In the genomic region with DNA sequence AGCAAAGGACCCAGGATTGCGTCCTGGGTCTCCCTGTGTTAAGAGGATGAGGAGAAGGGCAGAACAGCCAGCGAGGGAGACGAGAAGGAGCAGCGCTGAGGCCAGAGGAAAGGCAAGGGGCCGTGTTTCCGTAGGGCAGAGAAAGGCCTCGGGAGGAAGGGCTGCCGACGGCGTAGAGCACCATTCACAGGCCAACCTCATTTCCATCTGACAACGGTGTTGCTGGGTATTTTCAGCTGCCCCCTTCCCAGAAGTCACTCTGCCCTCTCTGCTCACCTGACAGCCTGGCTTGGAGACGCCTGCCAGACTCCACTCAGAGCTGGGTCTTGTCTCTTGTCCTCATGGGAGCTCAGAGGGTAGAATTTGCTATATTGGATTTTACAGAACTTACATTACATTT, we compare ENCODE assay signal across 24 cellular contexts. TPM values are rescaled to one million over a fixed set of nuclear protein-coding genes. Genes with fewer than 3 reads are reported as not detected.
DNase-seq lines count a peak whose midpoint lies in the region; ATAC-seq and TF ChIP-seq lines count a peak whose summit lies in the region.
"Had no signal": no experiment of that assay in that cellular context is flagged by ENCODE, and none has a peak within 500 bp of the region (broad histone marks: within the 10 kb centered on the region; RNA-seq: fewer than 3 reads in every experiment).

No MANE protein-coding gene starts in this region.

- peaks cover 82% of the 10 kb centered on the region for H3K36me3 Mint-ChIP-seq in activated CD4-positive, alpha-beta T cell treated with anti-CD3 and anti-CD28 coated beads, Interleukin-2, amount 10 ng/mL, durations not matched to agents 7 days and 5 days (ENCODE audit: low read depth)
- H3K36me3 Mint-ChIP-seq in CD4-positive, alpha-beta memory T cell: peaks cover 57 to 68% of the 10 kb centered on the region in 2 donors
- H3K36me3 Mint-ChIP-seq in endothelial cell (ENCODE audit: low read depth, unreplicated experiment): peaks cover 56% of the 10 kb centered on the region
- H3K36me3 Mint-ChIP-seq in effector memory CD8-positive, alpha-beta T cell (ENCODE audit: insufficient read depth): peaks cover 61% of the 10 kb centered on the region

- H3K4me3 Mint-ChIP-seq in activated CD4-positive, alpha-beta T cell treated with anti-CD3 and anti-CD28 coated beads, Interleukin-2, amount 10 ng/mL, durations not matched to agents 7 days and 5 days: no peak overlapping the region
- peak overlapping the region in 1 of 8 donors; percentile 55 for H3K4me3 Mint-ChIP-seq in CD4-positive, alpha-beta memory T cell
- H3K4me3 Mint-ChIP-seq in endothelial cell (ENCODE audit: unreplicated experiment): peak overlapping the region; percentile 38
- no peak overlapping the region for H3K4me3 Mint-ChIP-seq in effector memory CD8-positive, alpha-beta T cell
- H3K4me3 Mint-ChIP-seq: CD8-positive, alpha-beta T cell had no signal

- H3K4me3 ChIP-seq in heart left ventricle (no peak overlapping the region), right atrium auricular region (no peak overlapping the region)
- H3K4me3 ChIP-seq in CD4-positive, alpha-beta memory T cell (ENCODE audit: low read length in 2 of 2): no peak overlapping the region
- H3K4me3 ChIP-seq: BLaER1, MG63, SJSA1 had no signal

- POLR2A ChIA-PET in activated CD4-positive, alpha-beta T cell treated with anti-CD3 and anti-CD28 coated beads, Interleukin-2, amount 10 ng/mL, durations not matched to agents 7 days and 5 days (lab: Charles Lee): interaction anchor here (0.5 to 0.7 kb wide), 2 partner anchors 56 to 76 kb away, joined by 3 to 9 read pairs; no protein-coding TSS in a partner anchor
- POLR2A ChIA-PET in CD4-positive, alpha-beta memory T cell (lab: Charles Lee; ENCODE audit: partially characterized antibody): interaction anchor here (0.9 to 2.6 kb wide), 9 partner anchors 9 to 290 kb away, joined by 3 to 34 read pairs (median 5); partner anchors contain the start of genes GPR68 and RPS6KA5

- 68 to 75% (median 72%) methylated on average over 12 of the region's 12 CpGs for WGBS in heart left ventricle, 4 donors

- H3K9me3 ChIP-seq in heart left ventricle (no peaks in the 10 kb centered on the region), right atrium auricular region (no peaks in the 10 kb centered on the region)
- no peaks in the 10 kb centered on the region for H3K9me3 ChIP-seq in CD4-positive, alpha-beta memory T cell (ENCODE audit: control insufficient read depth in 1 of 2, low read length in 2 of 2)
- H3K9me3 ChIP-seq: BLaER1, Caco-2, MG63, SJSA1 had no signal

- no peak for TF ChIP-seq CTCF in heart left ventricle (IDR thresholded peaks at IDR 0.05)
- no peak for TF ChIP-seq CTCF in right atrium auricular region (IDR thresholded peaks at IDR 0.05)
- no peak for TF ChIP-seq CTCF in endothelial cell (IDR thresholded peaks at IDR 0.05; ENCODE audit: unreplicated experiment)

- no peak for DNase-seq in activated CD4-positive, alpha-beta T cell treated with anti-CD3 and anti-CD28 coated beads, Interleukin-2, amount 10 ng/mL, durations not matched to agents 7 days and 5 days
- DNase-seq in activated CD4-positive, alpha-beta T cell treated with anti-CD3 and anti-CD28 coated beads for 1 hour: no peak
- DNase-seq in heart left ventricle: no peak
- DNase-seq in right atrium auricular region (ENCODE audit: low spot score): no peak
- DNase-seq in CD4-positive, alpha-beta memory T cell: no peak
- DNase-seq in endothelial cell (ENCODE audit: low spot score): no peak
- no peak for DNase-seq in effector memory CD8-positive, alpha-beta T cell
- no peak for DNase-seq in NOMO-1 (lab: John Stamatoyannopoulos, UW; ENCODE audit: unreplicated experiment in 2 of 2)
- DNase-seq: Caco-2; CD8-positive, alpha-beta T cell; DMS 273 treated with DMSO at 0.1 percent for 48 hours; DND-41; IMR-90; KG1; MG63; NCI-H1105 treated with DMSO at 0.1 percent for 48 hours; NCI-H146; NCI-H1930; NCI-H2107; NCI-H524 treated with DMSO at 0.1 percent for 48 hours; NCI-H774; PC-3 had no signal

- no peaks in the 10 kb centered on the region for H3K27me3 Mint-ChIP-seq in activated CD4-positive, alpha-beta T cell treated with anti-CD3 and anti-CD28 coated beads, Interleukin-2, amount 10 ng/mL, durations not matched to agents 7 days and 5 days
- H3K27me3 Mint-ChIP-seq in CD4-positive, alpha-beta memory T cell: no peaks in the 10 kb centered on the region
- H3K27me3 Mint-ChIP-seq in endothelial cell (ENCODE audit: unreplicated experiment): peaks cover 8% of the 10 kb centered on the region
- no peaks in the 10 kb centered on the region for H3K27me3 Mint-ChIP-seq in effector memory CD8-positive, alpha-beta T cell

- no peaks in the 10 kb centered on the region for H3K9me3 Mint-ChIP-seq in activated CD4-positive, alpha-beta T cell treated with anti-CD3 and anti-CD28 coated beads, Interleukin-2, amount 10 ng/mL, durations not matched to agents 7 days and 5 days
- peaks cover 0 to 2% (median 0%) of the 10 kb centered on the region in 8 donors for H3K9me3 Mint-ChIP-seq in CD4-positive, alpha-beta memory T cell
- H3K9me3 Mint-ChIP-seq in endothelial cell (ENCODE audit: unreplicated experiment): no peaks in the 10 kb centered on the region
- no peaks in the 10 kb centered on the region for H3K9me3 Mint-ChIP-seq in effector memory CD8-positive, alpha-beta T cell
- H3K9me3 Mint-ChIP-seq: CD8-positive, alpha-beta T cell had no signal

- peak in 3 of 4 donors; percentile 58 to 68 (median 61) for ATAC-seq in heart left ventricle
- no peak for ATAC-seq in effector memory CD8-positive, alpha-beta T cell (replicated peaks)
- ATAC-seq: CD8-positive, alpha-beta T cell; PC-3 had no signal

- H3K27me3 ChIP-seq in heart left ventricle (no peaks in the 10 kb centered on the region), right atrium auricular region (no peaks in the 10 kb centered on the region)
- no peaks in the 10 kb centered on the region for H3K27me3 ChIP-seq in CD4-positive, alpha-beta memory T cell (ENCODE audit: insufficient read depth, low read length)
- H3K27me3 ChIP-seq: BLaER1, MG63, SJSA1 had no signal

- no peak for TF ChIP-seq POLR2A in heart left ventricle (IDR thresholded peaks at IDR 0.05)

- intact Hi-C loops in heart left ventricle (cut with DNase I): no loop called here
- intact Hi-C loops in CD4-positive, alpha-beta memory T cell (cut with micrococcal nuclease): loop anchor here (5.0 kb wide), 2 partner anchors 34 to 54 kb away; no protein-coding TSS in a partner anchor

- H3K36me3 ChIP-seq in heart left ventricle: peaks cover 8 to 96% (median 83%) of the 10 kb centered on the region in 9 donors
- H3K36me3 ChIP-seq in right atrium auricular region: peaks cover 75% of the 10 kb centered on the region
- H3K36me3 ChIP-seq in CD4-positive, alpha-beta memory T cell (ENCODE audit: insufficient read depth, low read length): peaks cover 49% of the 10 kb centered on the region
- H3K36me3 ChIP-seq: MG63 had no signal

- CTCF ChIA-PET in activated CD4-positive, alpha-beta T cell treated with anti-CD3 and anti-CD28 coated beads, Interleukin-2, amount 10 ng/mL, durations not matched to agents 7 days and 5 days (lab: Charles Lee): interaction anchor here (0.6 to 3.1 kb wide), 10 partner anchors 9 to 276 kb away, joined by 3 to 21 read pairs (median 4); no protein-coding TSS in a partner anchor
- CTCF ChIA-PET in CD4-positive, alpha-beta memory T cell (lab: Charles Lee; ENCODE audit: partially characterized antibody): interaction anchor here (0.7 to 3.0 kb wide), 7 partner anchors 10 to 862 kb away, joined by 3 to 32 read pairs (median 5); no protein-coding TSS in a partner anchor

- peaks cover 61% of the 10 kb centered on the region for H3K4me1 Mint-ChIP-seq in activated CD4-positive, alpha-beta T cell treated with anti-CD3 and anti-CD28 coated beads, Interleukin-2, amount 10 ng/mL, durations not matched to agents 7 days and 5 days
- peaks cover 18 to 31% (median 25%) of the 10 kb centered on the region in 4 donors for H3K4me1 Mint-ChIP-seq in CD4-positive, alpha-beta memory T cell
- H3K4me1 Mint-ChIP-seq in endothelial cell (ENCODE audit: unreplicated experiment): peaks cover 6% of the 10 kb centered on the region
- peaks cover 8 to 14% of the 10 kb centered on the region in 2 donors for H3K4me1 Mint-ChIP-seq in effector memory CD8-positive, alpha-beta T cell (ENCODE audit: low read depth in 2 of 2)

- H3K27ac Mint-ChIP-seq in activated CD4-positive, alpha-beta T cell treated with anti-CD3 and anti-CD28 coated beads, Interleukin-2, amount 10 ng/mL, durations not matched to agents 7 days and 5 days: peak overlapping the region; percentile 25
- peak overlapping the region in 4 of 7 donors; percentile 3 to 44 (median 40) for H3K27ac Mint-ChIP-seq in CD4-positive, alpha-beta memory T cell
- peak overlapping the region; percentile 28 for H3K27ac Mint-ChIP-seq in endothelial cell (ENCODE audit: unreplicated experiment)
- no peak overlapping the region for H3K27ac Mint-ChIP-seq in effector memory CD8-positive, alpha-beta T cell
- H3K27ac Mint-ChIP-seq: CD8-positive, alpha-beta T cell had no signal

- H3K27ac ChIP-seq in heart left ventricle (no peak overlapping the region), right atrium auricular region (no peak overlapping the region)
- no peak overlapping the region for H3K27ac ChIP-seq in CD4-positive, alpha-beta memory T cell (ENCODE audit: low read depth, low read length)
- H3K27ac ChIP-seq: BLaER1, SJSA1 had no signal

- H3K4me1 ChIP-seq in heart left ventricle (peaks cover 0 to 4% (median 0%) of the 10 kb centered on the region in 12 donors), right atrium auricular region (no peaks in the 10 kb centered on the region)
- peaks cover 14% of the 10 kb centered on the region for H3K4me1 ChIP-seq in CD4-positive, alpha-beta memory T cell (ENCODE audit: insufficient read depth, low read length)
- H3K4me1 ChIP-seq: BLaER1, Caco-2, SJSA1 had no signal

RNA-seq across cellular contexts. Expression of gene GPR68, which starts 51.4 kb away (rescaled TPM):
- 10 to 100 TPM; 32.7 to 33.0 TPM for total RNA-seq in activated CD4-positive, alpha-beta T cell treated with anti-CD3 and anti-CD28 coated beads, Interleukin-2, amount 10 ng/mL, durations not matched to agents 7 days and 5 days
- 1 to 10 TPM in 2 of 9 donors, under 1 TPM in 6, not detected in 1; 0.31 to 2.6 (median 0.59) TPM for total RNA-seq in heart left ventricle
- 1 to 10 TPM in 1 of 2 donors, under 1 TPM in 1; 0.08 to 1.6 TPM for polyA plus RNA-seq in heart left ventricle
- total RNA-seq in right atrium auricular region: 1 to 10 TPM in 1 of 2 donors, under 1 TPM in 1; 0.55 to 1.4 TPM
- total RNA-seq in CD4-positive, alpha-beta memory T cell: 10 to 100 TPM; 10.6 to 10.8 TPM
- polyA plus RNA-seq in CD4-positive, alpha-beta memory T cell: 1 to 10 TPM; 3.0 to 8.3 TPM
- total RNA-seq in endothelial cell (ENCODE audit: unreplicated experiment): 5.4 TPM
- total RNA-seq: SJSA1 had no signal

Comparison
In these comparisons a context has a peak if more than half of its experiments do, and no peak if none do; other contexts are left out.
1. H3K27ac Mint-ChIP-seq: peak in activated CD4-positive, alpha-beta T cell treated with anti-CD3 and anti-CD28 coated beads, Interleukin-2, amount 10 ng/mL, durations not matched to agents 7 days and 5 days (single experiment), CD4-positive, alpha-beta memory T cell (4 of 7) and endothelial cell (single experiment); none in effector memory CD8-positive, alpha-beta T cell (0 of 2).